In genomic region chr5:76556511-76557221, GRCh38 we compare ENCODE assay signal across 10 cellular contexts.
DNase-seq lines count a peak whose midpoint lies in the region; ATAC-seq lines count a peak whose summit lies in the region.
"Had no signal": no experiment of that assay in that cellular context is flagged by ENCODE, and none has a peak within 500 bp of the region (broad histone marks: within the 10 kb centered on the region; RNA-seq: fewer than 3 reads in every experiment).

No MANE protein-coding gene starts in this region.

- DNase-seq in activated T-cell treated with anti-CD3 and anti-CD28 coated beads, Interleukin-2, amount 50 U/mL, for 24 hours = no peak
- DNase-seq in activated T-cell treated with anti-CD3 and anti-CD28 coated beads, Interleukin-2, amount 50 U/mL, for 1 hour = no peak
- no peak for DNase-seq in stimulated activated effector memory CD8-positive, alpha-beta T cell treated with anti-CD3 and anti-CD28 coated beads, Interleukin-12 subunit alpha, Interleukin-12 subunit beta, amount 100 ng/mL, for 72 hours (ENCODE audit: low spot score in 2 of 2)
- DNase-seq in activated CD4-positive, alpha-beta T cell treated with anti-CD3 and anti-CD28 coated beads for 4 hours = no peak
- no peak for DNase-seq in NOMO-1 treated with DMSO at 0.1 percent for 48 hours (lab: John Stamatoyannopoulos, UW; ENCODE audit: unreplicated experiment)
- DNase-seq in hepatic stellate cell (ENCODE audit: low spot score) = no peak
- DNase-seq: activated CD8-positive, alpha-beta memory T cell treated with anti-CD3 and anti-CD28 coated beads, Interleukin-2, amount 50 U/mL, for 4 hours; left lung had no signal

- H3K4me1 Mint-ChIP-seq in activated T-cell treated with anti-CD3 and anti-CD28 coated beads, Interleukin-2, amount 50 U/mL, for 24 hours (ENCODE audit: low read depth) = peaks cover 58% of the 10 kb centered on the region
- H3K4me1 Mint-ChIP-seq in stimulated activated effector memory CD8-positive, alpha-beta T cell treated with anti-CD3 and anti-CD28 coated beads, Interleukin-12 subunit alpha, Interleukin-12 subunit beta, amount 100 ng/mL, for 72 hours = peaks cover 48% of the 10 kb centered on the region

- no peaks in the 10 kb centered on the region for H3K9me3 Mint-ChIP-seq in activated T-cell treated with anti-CD3 and anti-CD28 coated beads, Interleukin-2, amount 50 U/mL, for 24 hours
- H3K9me3 Mint-ChIP-seq in stimulated activated effector memory CD8-positive, alpha-beta T cell treated with anti-CD3 and anti-CD28 coated beads, Interleukin-12 subunit alpha, Interleukin-12 subunit beta, amount 100 ng/mL, for 72 hours = no peaks in the 10 kb centered on the region

- peak; percentile 96 for ATAC-seq in GM21619 (IDR thresholded peaks at IDR 0.05; ENCODE audit: unreplicated experiment)
- ATAC-seq in HG03457 (IDR thresholded peaks at IDR 0.05; ENCODE audit: unreplicated experiment) = peak; percentile 94
- peak; percentile 95 for ATAC-seq in stimulated activated effector memory CD8-positive, alpha-beta T cell treated with anti-CD3 and anti-CD28 coated beads, Interleukin-12 subunit alpha, Interleukin-12 subunit beta, amount 100 ng/mL, for 72 hours
- ATAC-seq: left lung had no signal

- H3K27me3 Mint-ChIP-seq in activated T-cell treated with anti-CD3 and anti-CD28 coated beads, Interleukin-2, amount 50 U/mL, for 24 hours = no peaks in the 10 kb centered on the region

- H3K4me3 Mint-ChIP-seq in activated T-cell treated with anti-CD3 and anti-CD28 coated beads, Interleukin-2, amount 50 U/mL, for 24 hours = no peak overlapping the region
- peak overlapping the region; percentile 34 for H3K4me3 Mint-ChIP-seq in stimulated activated effector memory CD8-positive, alpha-beta T cell treated with anti-CD3 and anti-CD28 coated beads, Interleukin-12 subunit alpha, Interleukin-12 subunit beta, amount 100 ng/mL, for 72 hours

- H3K27ac Mint-ChIP-seq in activated T-cell treated with anti-CD3 and anti-CD28 coated beads, Interleukin-2, amount 50 U/mL, for 24 hours = peak overlapping the region; percentile 70
- peak overlapping the region; percentile 87 for H3K27ac Mint-ChIP-seq in stimulated activated effector memory CD8-positive, alpha-beta T cell treated with anti-CD3 and anti-CD28 coated beads, Interleukin-12 subunit alpha, Interleukin-12 subunit beta, amount 100 ng/mL, for 72 hours

- peaks cover 37% of the 10 kb centered on the region for H3K36me3 Mint-ChIP-seq in activated T-cell treated with anti-CD3 and anti-CD28 coated beads, Interleukin-2, amount 50 U/mL, for 24 hours (ENCODE audit: low read depth)
- peaks cover 33% of the 10 kb centered on the region for H3K36me3 Mint-ChIP-seq in stimulated activated effector memory CD8-positive, alpha-beta T cell treated with anti-CD3 and anti-CD28 coated beads, Interleukin-12 subunit alpha, Interleukin-12 subunit beta, amount 100 ng/mL, for 72 hours
